Comparison of ENCODE assay signal across 24 cellular contexts in the genomic region with DNA sequence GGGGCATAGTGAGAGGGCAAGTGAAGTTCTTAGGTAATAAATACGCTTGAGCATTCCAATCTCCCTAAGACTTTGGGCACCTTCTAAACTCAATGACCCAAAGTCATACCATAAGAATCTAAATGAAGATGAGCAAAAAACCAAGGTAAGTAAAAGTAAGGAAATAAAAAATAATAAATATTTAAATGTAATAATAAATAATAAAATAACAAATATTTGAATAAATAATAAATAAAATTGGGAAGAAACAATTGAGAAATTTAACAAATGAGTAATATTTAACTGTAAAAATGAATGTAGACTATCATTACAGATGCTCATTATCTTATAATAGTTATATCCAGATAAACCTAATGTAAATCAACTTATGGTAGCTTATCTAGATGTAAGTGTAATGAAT.
A peak's percentile ranks its signal among the peaks of the same experiment; 100 is the strongest.
DNase-seq lines count a peak whose midpoint lies in the region; ATAC-seq, FAIRE-seq and TF ChIP-seq lines count a peak whose summit lies in the region.
"Had no signal": no experiment of that assay in that cellular context is flagged by ENCODE, and none has a peak within 500 bp of the region (broad histone marks: within the 10 kb centered on the region; RNA-seq: fewer than 3 reads in every experiment).

No MANE protein-coding gene starts in this region.

- H3K4me1 ChIP-seq in kidney (ENCODE audit: control insufficient read depth in 1 of 2, insufficient read depth in 1 of 2, low read depth in 1 of 2, low read length in 2 of 2): no peaks in the 10 kb centered on the region
- H3K4me1 ChIP-seq: A549; BE2C; BLaER1 treated with 17β-estradiol and CSF1 and Interleukin-3, amounts not matched to agents 10 nM and 100 nM; HAP-1 had no signal

- H3K9ac ChIP-seq in kidney (ENCODE audit: low read length in 2 of 2): no peak overlapping the region
- H3K9ac ChIP-seq: BLaER1 treated with 17β-estradiol and CSF1 and Interleukin-3, amounts not matched to agents 10 nM and 100 nM had no signal

- ATAC-seq in GM18502 (IDR thresholded peaks at IDR 0.05; ENCODE audit: poor library complexity, unreplicated experiment): no peak
- ATAC-seq: A549 had no signal

- TF ChIP-seq CTCF in kidney (IDR thresholded peaks at IDR 0.05; ENCODE audit: borderline replicate concordance, extremely low read depth, insufficient read depth): no peak

- H3K27ac ChIP-seq in kidney (ENCODE audit: low read depth in 2 of 2, low read length in 2 of 2) (no peak overlapping the region), substantia nigra (ENCODE audit: low read depth, low read length, poor library complexity, severe bottlenecking) (no peak overlapping the region)
- H3K27ac ChIP-seq: 22Rv1; A549; BLaER1 treated with 17β-estradiol and CSF1 and Interleukin-3, amounts not matched to agents 10 nM and 100 nM had no signal

- H3K4me3 ChIP-seq in kidney (ENCODE audit: low read length in 2 of 2): no peak overlapping the region
- H3K4me3 ChIP-seq: A549; BLaER1 treated with 17β-estradiol and CSF1 and Interleukin-3, amounts not matched to agents 10 nM and 100 nM; HAP-1 had no signal

- H3K9me3 ChIP-seq in kidney (ENCODE audit: control insufficient read depth in 1 of 2, low read length in 2 of 2): no peaks in the 10 kb centered on the region
- H3K9me3 ChIP-seq: BE2C, HAP-1 had no signal

- intact Hi-C loops in kidney (cut with DNase I): no loop called here

- FAIRE-seq in A204.1 (lab: Jason Lieb, UNC) (peak; percentile 55), colon (lab: Jason Lieb, UNC) (peak; percentile 18), kidney (lab: Jason Lieb, UNC) (peak; percentile 78)
- FAIRE-seq: A549, D721Med, GM12891, H54 had no signal

- DNase-seq in kidney: no peak
- no peak for DNase-seq in substantia nigra (lab: John Stamatoyannopoulos, UW)
- DNase-seq in RKO (ENCODE audit: low spot score): no peak
- DNase-seq: ACHN; AML-193; BE2C; CD4-positive, alpha-beta T cell; CD8-positive, alpha-beta memory T cell; DMS 273 treated with DMSO at 0.1 percent for 48 hours; DMS79; EL; GF-D8; GOT3; HFFc6 had no signal

- H3K36me3 ChIP-seq in kidney (ENCODE audit: control insufficient read depth in 1 of 2, insufficient read depth in 2 of 2, low read length in 2 of 2): no peaks in the 10 kb centered on the region
- H3K36me3 ChIP-seq: BE2C; BLaER1 treated with 17β-estradiol and CSF1 and Interleukin-3, amounts not matched to agents 10 nM and 100 nM; HAP-1 had no signal
